ENCODE assay signal across 8 cellular contexts in the genomic region with DNA sequence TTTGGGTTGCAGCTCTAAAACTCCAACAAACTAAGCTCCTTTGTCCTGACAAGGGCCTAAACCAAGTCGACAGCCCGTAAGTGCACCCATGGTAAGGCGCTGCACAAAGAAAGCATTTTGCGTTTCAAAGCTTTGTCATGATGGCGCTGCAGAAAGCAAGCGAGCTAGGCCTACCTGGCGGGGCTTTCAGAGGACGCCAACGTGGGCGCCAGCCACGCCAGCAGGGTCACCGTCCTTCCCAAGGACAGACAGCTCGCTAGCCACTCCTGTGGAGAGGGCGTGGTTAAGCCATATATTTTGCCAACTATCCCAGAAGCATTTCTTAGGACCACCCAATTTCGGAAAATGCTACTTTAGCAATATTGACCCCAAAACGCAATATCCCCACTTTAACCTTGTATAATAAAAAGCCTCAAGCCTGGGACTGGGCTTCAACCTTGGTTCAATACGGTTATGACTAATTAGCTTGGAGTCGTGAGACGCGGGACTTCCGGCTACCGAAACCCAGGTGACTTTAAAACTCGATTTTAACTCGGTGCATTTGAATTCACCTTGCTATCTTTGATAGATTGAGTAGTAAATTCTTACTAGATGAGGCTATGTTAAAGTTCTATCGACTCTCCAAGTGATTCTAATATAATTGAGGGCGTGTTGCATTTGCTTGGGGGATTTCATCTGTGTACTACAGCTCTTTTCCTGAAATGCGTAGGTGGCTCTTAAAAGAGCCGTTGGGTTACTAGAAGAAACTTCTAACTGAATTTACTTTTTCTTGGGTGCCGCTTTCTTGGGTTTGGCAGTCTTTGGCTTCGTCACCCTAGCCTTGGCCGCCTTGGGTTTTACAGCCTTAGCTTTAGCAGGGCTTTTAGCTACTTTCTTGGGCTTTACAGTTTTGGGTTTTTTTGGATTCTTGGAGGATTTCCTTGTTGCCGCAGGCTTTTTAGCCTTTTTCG. TPM values are rescaled to one million over a fixed set of nuclear protein-coding genes. Genes with fewer than 3 reads are reported as not detected.
DNase-seq lines count a peak whose midpoint lies in the region; ATAC-seq and TF ChIP-seq lines count a peak whose summit lies in the region.

No MANE protein-coding gene starts in this region.

- peak; percentile 61 for DNase-seq in NCI-H2029 treated with DMSO at 0.1 percent for 48 hours (lab: John Stamatoyannopoulos, UW)
- DNase-seq in breast epithelium (ENCODE audit: low spot score in 2 of 2), result no peak
- DNase-seq in kidney epithelial cell (ENCODE audit: low read depth), result no peak
- DNase-seq in suprapubic skin (ENCODE audit: low spot score in 2 of 2), result no peak
- no peak for DNase-seq in NCI-H128 (lab: John Stamatoyannopoulos, UW; ENCODE audit: unreplicated experiment)
- no peak for DNase-seq in GOT3 (lab: John Stamatoyannopoulos, UW)

- TF ChIP-seq CTCF in breast epithelium (IDR thresholded peaks at IDR 0.05), result no peak
- TF ChIP-seq CTCF in kidney epithelial cell (IDR thresholded peaks at IDR 0.05; ENCODE audit: insufficient read depth, low read length, poor library complexity, severe bottlenecking), result no peak
- no peak for TF ChIP-seq CTCF in suprapubic skin (IDR thresholded peaks at IDR 0.05)

- H3K9me3 ChIP-seq in breast epithelium (no peaks in the 10 kb centered on the region), suprapubic skin (no peaks in the 10 kb centered on the region)

- H3K4me3 ChIP-seq in breast epithelium, result peak overlapping the region; percentile 33 to 66 (median 49)
- peak overlapping the region; percentile 30 for H3K4me3 ChIP-seq in kidney epithelial cell (ENCODE audit: low read depth, low read length)
- peak overlapping the region; percentile 48 for H3K4me3 ChIP-seq in suprapubic skin

- TF ChIP-seq EP300 in suprapubic skin (IDR thresholded peaks at IDR 0.05), result no peak

- H3K36me3 ChIP-seq in breast epithelium (no peaks in the 10 kb centered on the region), kidney epithelial cell (ENCODE audit: control insufficient read depth, insufficient read depth, low read length) (no peaks in the 10 kb centered on the region), suprapubic skin (no peaks in the 10 kb centered on the region)

- TF ChIP-seq POLR2A in breast epithelium (IDR thresholded peaks at IDR 0.05), result no peak
- TF ChIP-seq POLR2A in suprapubic skin (IDR thresholded peaks at IDR 0.05), result no peak

- ATAC-seq in GM21529 (IDR thresholded peaks at IDR 0.05; ENCODE audit: unreplicated experiment) (no peak), HG03045 (IDR thresholded peaks at IDR 0.05; ENCODE audit: unreplicated experiment) (no peak)

- no peaks in the 10 kb centered on the region for H3K27me3 ChIP-seq in breast epithelium
- no peaks in the 10 kb centered on the region for H3K27me3 ChIP-seq in kidney epithelial cell (ENCODE audit: control insufficient read depth, insufficient read depth, low read length)
- no peaks in the 10 kb centered on the region for H3K27me3 ChIP-seq in suprapubic skin

- peak overlapping the region; percentile 90 for H3K27ac ChIP-seq in breast epithelium
- peak overlapping the region; percentile 79 for H3K27ac ChIP-seq in suprapubic skin

- WGBS in suprapubic skin, result 42% methylated on average over 31 of the region's 33 CpGs

- H3K4me1 ChIP-seq in breast epithelium (no peaks in the 10 kb centered on the region), suprapubic skin (peaks cover 28% of the 10 kb centered on the region)

- intact Hi-C loops in breast epithelium (cut with DNase I; ENCODE audit: low total_unique reads), result no loop called here

RNA-seq across cellular contexts. Expression of a gene that starts 54.0 kb away (rescaled TPM):
- total RNA-seq in breast epithelium (10 to 100 TPM; 11.8 to 16.2 (median 12.1) TPM), kidney epithelial cell (4.5 and 4.7 TPM in 2 replicates), suprapubic skin (10 to 100 TPM in 1 of 4 donors, 1 to 10 TPM in 3; 3.9 to 14.9 (median 6.4) TPM)
